ENCODE assay signal across 1 cellular context in genomic region chr9:114532561-114533237, GRCh38.
TF ChIP-seq lines count a peak whose summit lies in the region.

No MANE protein-coding gene starts in this region.

TF ChIP-seq in K562, 482 proteins besides CTCF, POLR2A, EP300 and RAD21:
- TF ChIP-seq SMARCC2 (IDR thresholded peaks at IDR 0.05; ENCODE audit: low read depth) = no peak
- no peak for TF ChIP-seq SMAD1 (IDR thresholded peaks at IDR 0.05; ENCODE audit: low read depth, low read length, partially characterized antibody)
- TF ChIP-seq TSC22D4 (tag; IDR thresholded peaks at IDR 0.05) = no peak
- no peak for TF ChIP-seq RBM22 (IDR thresholded peaks at IDR 0.05; ENCODE audit: low read depth, low read length, poor library complexity, severe bottlenecking)
- no peak for TF ChIP-seq PRMT5 (CRISPR knock-in tag; IDR thresholded peaks at IDR 0.05)
- no peak for TF ChIP-seq THAP12 (CRISPR knock-in tag; IDR thresholded peaks at IDR 0.05)
- TF ChIP-seq ZKSCAN8 (CRISPR knock-in tag; IDR thresholded peaks at IDR 0.05) = no peak
- no peak for TF ChIP-seq THRA (IDR thresholded peaks at IDR 0.05)
- no peak for TF ChIP-seq ZFPM2 (CRISPR knock-in tag; IDR thresholded peaks at IDR 0.05)
- no peak for TF ChIP-seq TAF1 (IDR thresholded peaks at IDR 0.05; ENCODE audit: control insufficient read depth, extremely low read depth, insufficient read depth, low read length, severe bottlenecking)
- TF ChIP-seq ZNF316 (IDR thresholded peaks at IDR 0.05) = no peak
TF ChIP-seq in K562: peak in this region for 0.
